Comparison of ENCODE assay signal across 13 cellular contexts in genomic region chrX:119694601-119695534, GRCh38. TPM values are rescaled to one million over a fixed set of nuclear protein-coding genes. Genes with fewer than 3 reads are reported as not detected.
DNase-seq lines count a peak whose midpoint lies in the region; ATAC-seq and TF ChIP-seq lines count a peak whose summit lies in the region.
"Had no signal": no experiment of that assay in that cellular context is flagged by ENCODE, and none has a peak within 500 bp of the region (broad histone marks: within the 10 kb centered on the region; RNA-seq: fewer than 3 reads in every experiment).

No MANE protein-coding gene starts in this region.

- 71 to 87% (median 78%) methylated on average over 35 to 39 of the region's 39 CpGs for WGBS in stomach, 5 donors

- no peaks in the 10 kb centered on the region for H3K9me2 ChIP-seq in GM23338 (ENCODE audit: insufficient read depth)

- no peak for TF ChIP-seq EP300 in stomach (IDR thresholded peaks at IDR 0.05)

- H3K4me1 Mint-ChIP-seq in CD8-positive, alpha-beta memory T cell = peaks cover 14 to 25% (median 24%) of the 10 kb centered on the region in 3 donors
- peaks cover 48% of the 10 kb centered on the region for H3K4me1 Mint-ChIP-seq in GM23338
- peaks cover 11% of the 10 kb centered on the region for H3K4me1 Mint-ChIP-seq in activated T-helper 2 cell treated with anti-CD3 and anti-CD28 coated beads, Interferon-gamma antibody, Interleukin-2, Interleukin-4, amounts not matched to agents 10 μg/mL and 5 μg/mL and 100 μg/mL, durations not matched to agents 14 hours and 24 hours and 36 hours (ENCODE audit: low read depth)
- peaks cover 9 to 26% (median 16%) of the 10 kb centered on the region in 4 donors for H3K4me1 Mint-ChIP-seq in naive thymus-derived CD8-positive, alpha-beta T cell
- peaks cover 8% of the 10 kb centered on the region for H3K4me1 Mint-ChIP-seq in activated CD8-positive, alpha-beta T cell treated with anti-CD3 and anti-CD28 coated beads for 36 hours (ENCODE audit: low read depth)

- peaks cover 0 to 21% (median 0%) of the 10 kb centered on the region in 3 donors for H3K36me3 Mint-ChIP-seq in CD8-positive, alpha-beta memory T cell
- H3K36me3 Mint-ChIP-seq in GM23338 (ENCODE audit: low read depth) = peaks cover 3% of the 10 kb centered on the region; the same call in 1 of the 3 replicates
- H3K36me3 Mint-ChIP-seq in activated T-helper 2 cell treated with anti-CD3 and anti-CD28 coated beads, Interferon-gamma antibody, Interleukin-2, Interleukin-4, amounts not matched to agents 10 μg/mL and 5 μg/mL and 100 μg/mL, durations not matched to agents 14 hours and 24 hours and 36 hours (ENCODE audit: low read depth) = peaks cover 22% of the 10 kb centered on the region
- peaks cover 0 to 6% (median 3%) of the 10 kb centered on the region in 3 donors for H3K36me3 Mint-ChIP-seq in naive thymus-derived CD8-positive, alpha-beta T cell
- peaks cover 22% of the 10 kb centered on the region for H3K36me3 Mint-ChIP-seq in activated CD8-positive, alpha-beta T cell treated with anti-CD3 and anti-CD28 coated beads for 36 hours (ENCODE audit: low read depth)

- CTCF ChIA-PET in CD8-positive, alpha-beta memory T cell (lab: Charles Lee) = interaction anchor here (0.6 to 0.9 kb wide), 2 partner anchors 22 to 34 kb away, joined by 3 read pairs; no protein-coding TSS in a partner anchor
- CTCF ChIA-PET in activated CD8-positive, alpha-beta T cell treated with anti-CD3 and anti-CD28 coated beads for 36 hours (lab: Charles Lee) = interaction anchor here (0.9 kb wide), 1 partner anchor 20 kb away, joined by 3 read pairs; no protein-coding TSS in a partner anchor

- DNase-seq in CD8-positive, alpha-beta memory T cell = no peak
- DNase-seq in GM23338 (ENCODE audit: low spot score) (peak; percentile 42), NCI-H187 treated with DMSO at 0.1 percent for 48 hours (lab: John Stamatoyannopoulos, UW) (no peak), dermis blood vessel endothelial cell (no peak), stomach (no peak)
- no peak for DNase-seq in activated T-helper 2 cell treated with anti-CD3 and anti-CD28 coated beads, Interferon-gamma antibody, Interleukin-2, Interleukin-4, amounts not matched to agents 10 μg/mL and 5 μg/mL and 100 μg/mL, durations not matched to agents 14 hours and 24 hours and 36 hours (ENCODE audit: low spot score)
- no peak for DNase-seq in naive thymus-derived CD8-positive, alpha-beta T cell
- DNase-seq in activated CD8-positive, alpha-beta T cell treated with anti-CD3 and anti-CD28 coated beads for 36 hours = no peak
- DNase-seq: activated T-cell treated with anti-CD3 and anti-CD28 coated beads, Interleukin-2, amount 50 U/mL, for 24 hours; cerebellar nuclear complex; IMR-90; NCI-H524 treated with DMSO at 0.1 percent for 48 hours; stimulated activated naive CD8-positive, alpha-beta T cell treated with anti-CD3 and anti-CD28 coated beads, Interleukin-15, Interleukin-2, amounts not matched to agents 100 U/mL and 50 U/mL, for 24 hours had no signal

- peaks cover 0 to 3% of the 10 kb centered on the region in 2 donors for H3K27me3 Mint-ChIP-seq in CD8-positive, alpha-beta memory T cell
- H3K27me3 Mint-ChIP-seq in GM23338 (ENCODE audit: insufficient read depth, low read depth, poor library complexity) = peaks cover 22% of the 10 kb centered on the region
- H3K27me3 Mint-ChIP-seq in activated T-helper 2 cell treated with anti-CD3 and anti-CD28 coated beads, Interferon-gamma antibody, Interleukin-2, Interleukin-4, amounts not matched to agents 10 μg/mL and 5 μg/mL and 100 μg/mL, durations not matched to agents 14 hours and 24 hours and 36 hours (ENCODE audit: low read depth) = no peaks in the 10 kb centered on the region
- H3K27me3 Mint-ChIP-seq in naive thymus-derived CD8-positive, alpha-beta T cell = no peaks in the 10 kb centered on the region
- H3K27me3 Mint-ChIP-seq in activated CD8-positive, alpha-beta T cell treated with anti-CD3 and anti-CD28 coated beads for 36 hours = no peaks in the 10 kb centered on the region
- H3K27me3 Mint-ChIP-seq: activated T-cell treated with anti-CD3 and anti-CD28 coated beads, Interleukin-2, amount 50 U/mL, for 24 hours had no signal

- POLR2A ChIA-PET in CD8-positive, alpha-beta memory T cell (lab: Charles Lee) = interaction anchor here (0.9 to 1.2 kb wide), 2 partner anchors 18 to 97 kb away, joined by 3 to 6 read pairs; partner anchors contain the start of gene RPL39
- POLR2A ChIA-PET in naive thymus-derived CD8-positive, alpha-beta T cell (lab: Charles Lee) = interaction anchor here (0.7 to 6.9 kb wide), 4 partner anchors 17 to 117 kb away, joined by 3 to 309 read pairs (median 4); no protein-coding TSS in a partner anchor
- POLR2A ChIA-PET in activated CD8-positive, alpha-beta T cell treated with anti-CD3 and anti-CD28 coated beads for 36 hours (lab: Charles Lee) = interaction anchor here (0.9 to 5.2 kb wide), 3 partner anchors 11 to 90 kb away, joined by 3 to 36 read pairs (median 5); no protein-coding TSS in a partner anchor

- H3K27ac ChIP-seq in CD8-positive, alpha-beta memory T cell (ENCODE audit: low read depth, low read length) = no peak overlapping the region
- H3K27ac ChIP-seq in GM23338 (ENCODE audit: low read depth) (no peak overlapping the region), stomach (no peak overlapping the region)

- H3K4me3 Mint-ChIP-seq in CD8-positive, alpha-beta memory T cell = peak overlapping the region in 5 of 7 donors; percentile 13 to 65 (median 23)
- peak overlapping the region; percentile 93 for H3K4me3 Mint-ChIP-seq in GM23338
- no peak overlapping the region for H3K4me3 Mint-ChIP-seq in activated T-helper 2 cell treated with anti-CD3 and anti-CD28 coated beads, Interferon-gamma antibody, Interleukin-2, Interleukin-4, amounts not matched to agents 10 μg/mL and 5 μg/mL and 100 μg/mL, durations not matched to agents 14 hours and 24 hours and 36 hours (ENCODE audit: low read depth)
- H3K4me3 Mint-ChIP-seq in naive thymus-derived CD8-positive, alpha-beta T cell = peak overlapping the region in 7 of 10 donors; percentile 3 to 97 (median 18)
- H3K4me3 Mint-ChIP-seq in activated CD8-positive, alpha-beta T cell treated with anti-CD3 and anti-CD28 coated beads for 36 hours = no peak overlapping the region

- H3K79me2 ChIP-seq in GM23338 (replicated peaks; ENCODE audit: insufficient read depth) = peaks cover 23% of the 10 kb centered on the region

- no peaks in the 10 kb centered on the region for H4K20me1 ChIP-seq in GM23338 (replicated peaks; ENCODE audit: insufficient read depth)

- H3K4me2 ChIP-seq in GM23338 = peak overlapping the region; percentile 85

- H3K27me3 ChIP-seq in CD8-positive, alpha-beta memory T cell (ENCODE audit: insufficient read depth, low read length, poor library complexity, severe bottlenecking) = no peaks in the 10 kb centered on the region
- H3K27me3 ChIP-seq in GM23338 (ENCODE audit: insufficient read depth) (peaks cover 29% of the 10 kb centered on the region), stomach (no peaks in the 10 kb centered on the region)

- peak overlapping the region in 4 of 8 donors; percentile 1 to 90 (median 52) for H3K27ac Mint-ChIP-seq in CD8-positive, alpha-beta memory T cell
- no peak overlapping the region for H3K27ac Mint-ChIP-seq in GM23338
- H3K27ac Mint-ChIP-seq in activated T-helper 2 cell treated with anti-CD3 and anti-CD28 coated beads, Interferon-gamma antibody, Interleukin-2, Interleukin-4, amounts not matched to agents 10 μg/mL and 5 μg/mL and 100 μg/mL, durations not matched to agents 14 hours and 24 hours and 36 hours = peak overlapping the region; percentile 38
- H3K27ac Mint-ChIP-seq in naive thymus-derived CD8-positive, alpha-beta T cell = peak overlapping the region in 9 of 10 donors; percentile 19 to 89 (median 57)
- H3K27ac Mint-ChIP-seq in activated CD8-positive, alpha-beta T cell treated with anti-CD3 and anti-CD28 coated beads for 36 hours = no peak overlapping the region

- ATAC-seq in GM23338 = peak; percentile 23
- no peak for ATAC-seq in naive thymus-derived CD8-positive, alpha-beta T cell
- no peak for ATAC-seq in activated CD8-positive, alpha-beta T cell treated with anti-CD3 and anti-CD28 coated beads for 36 hours
- ATAC-seq: stimulated activated naive CD8-positive, alpha-beta T cell treated with anti-CD3 and anti-CD28 coated beads, Interleukin-15, Interleukin-2, amounts not matched to agents 100 U/mL and 50 U/mL, for 24 hours had no signal

- peaks cover 4% of the 10 kb centered on the region for H3K4me1 ChIP-seq in CD8-positive, alpha-beta memory T cell (ENCODE audit: insufficient read depth, low read length)
- peaks cover 13% of the 10 kb centered on the region for H3K4me1 ChIP-seq in GM23338 (ENCODE audit: insufficient read depth)
- peaks cover 0 to 19% (median 12%) of the 10 kb centered on the region in 4 donors for H3K4me1 ChIP-seq in stomach

- H3K4me3 ChIP-seq in CD8-positive, alpha-beta memory T cell (ENCODE audit: low read length) = no peak overlapping the region
- H3K4me3 ChIP-seq in GM23338 (peak overlapping the region; percentile 72), stomach (no peak overlapping the region)

- intact Hi-C loops in activated T-helper 2 cell treated with anti-CD3 and anti-CD28 coated beads, Interferon-gamma antibody, Interleukin-2, Interleukin-4, amounts not matched to agents 10 μg/mL and 5 μg/mL and 100 μg/mL, durations not matched to agents 14 hours and 24 hours and 36 hours (cut with micrococcal nuclease) = loop anchor here (5.0 to 10.0 kb wide), 4 partner anchors 97 to 458 kb away; partner anchors contain the start of genes PGRMC1, RPL39 and SLC25A5
- intact Hi-C loops in activated CD8-positive, alpha-beta T cell treated with anti-CD3 and anti-CD28 coated beads for 36 hours (cut with micrococcal nuclease) = loop anchor here (10.0 kb wide), 1 partner anchor 60 kb away; the partner anchor contains the start of gene SOWAHD
- intact Hi-C loops in stomach (cut with DNase I; ENCODE audit: low total_unique reads) = no loop called here

- TF ChIP-seq CTCF in GM23338 (conservative IDR thresholded peaks at IDR 0.05; ENCODE audit: low read depth in 2 of 2) = peak; percentile 8 to 26; a peak in 1 of 4 replicates
- no peak for TF ChIP-seq CTCF in activated CD8-positive, alpha-beta T cell treated with anti-CD3 and anti-CD28 coated beads for 36 hours (IDR thresholded peaks at IDR 0.05)
- TF ChIP-seq CTCF in stomach (IDR thresholded peaks at IDR 0.05) = no peak

- no peaks in the 10 kb centered on the region for H3K9me3 Mint-ChIP-seq in CD8-positive, alpha-beta memory T cell
- no peaks in the 10 kb centered on the region; the same call in 2 of the 3 replicates for H3K9me3 Mint-ChIP-seq in GM23338
- no peaks in the 10 kb centered on the region for H3K9me3 Mint-ChIP-seq in activated T-helper 2 cell treated with anti-CD3 and anti-CD28 coated beads, Interferon-gamma antibody, Interleukin-2, Interleukin-4, amounts not matched to agents 10 μg/mL and 5 μg/mL and 100 μg/mL, durations not matched to agents 14 hours and 24 hours and 36 hours
- H3K9me3 Mint-ChIP-seq in naive thymus-derived CD8-positive, alpha-beta T cell = no peaks in the 10 kb centered on the region
- no peaks in the 10 kb centered on the region for H3K9me3 Mint-ChIP-seq in activated CD8-positive, alpha-beta T cell treated with anti-CD3 and anti-CD28 coated beads for 36 hours
- H3K9me3 Mint-ChIP-seq: activated T-cell treated with anti-CD3 and anti-CD28 coated beads, Interleukin-2, amount 50 U/mL, for 24 hours had no signal

- H2AFZ ChIP-seq in GM23338 = peak overlapping the region; percentile 72

- no peaks in the 10 kb centered on the region for H3K9me3 ChIP-seq in CD8-positive, alpha-beta memory T cell (ENCODE audit: low read length)
- no peaks in the 10 kb centered on the region for H3K9me3 ChIP-seq in stomach

- TF ChIP-seq POLR2A in stomach (IDR thresholded peaks at IDR 0.05) = no peak

- no peaks in the 10 kb centered on the region for H3K36me3 ChIP-seq in CD8-positive, alpha-beta memory T cell (ENCODE audit: insufficient read depth, low read length)
- H3K36me3 ChIP-seq in GM23338 (ENCODE audit: insufficient read depth) (no peaks in the 10 kb centered on the region), stomach (no peaks in the 10 kb centered on the region)

- H3F3A ChIP-seq in GM23338 (replicated peaks; ENCODE audit: low read depth) = no peaks in the 10 kb centered on the region

RNA-seq across cellular contexts. Expression of gene SEPTIN6, which starts 1.9 kb away (rescaled TPM):
- total RNA-seq in CD8-positive, alpha-beta memory T cell = 100 to 1,000 TPM; 122 to 125 TPM
- polyA plus RNA-seq in CD8-positive, alpha-beta memory T cell = 229 TPM
- total RNA-seq in GM23338 (2014; rRNA removed; shearing (Covaris generic)) = 43.3 and 43.6 TPM in 2 replicates
- polyA plus RNA-seq in GM23338 (2016; fragmentation: Nextera tagmentation; extraction: Ambion mirVana) (36.9 and 37.0 TPM in 2 replicates), stomach (1 to 10 TPM; 7.6 to 9.3 (median 8.2) TPM)
- total RNA-seq in activated T-helper 2 cell treated with anti-CD3 and anti-CD28 coated beads, Interferon-gamma antibody, Interleukin-2, Interleukin-4, amounts not matched to agents 10 μg/mL and 5 μg/mL and 100 μg/mL, durations not matched to agents 14 hours and 24 hours and 36 hours = 175 and 179 TPM in 2 replicates
- total RNA-seq in naive thymus-derived CD8-positive, alpha-beta T cell = 100 to 1,000 TPM; 234 to 235 TPM
- polyA plus RNA-seq in naive thymus-derived CD8-positive, alpha-beta T cell = 100 to 1,000 TPM; 161 to 269 (median 226) TPM
- total RNA-seq in dermis blood vessel endothelial cell (22.8 and 40.9 TPM in 2 replicates), stomach (10 to 100 TPM; 14.3 to 35.3 (median 23.3) TPM)
- 100 to 1,000 TPM; 205 to 209 TPM for total RNA-seq in activated CD8-positive, alpha-beta T cell treated with anti-CD3 and anti-CD28 coated beads for 36 hours

Comparison
In these comparisons a context has a peak if more than half of its experiments do, and no peak if none do; other contexts are left out.
1. H3K27ac Mint-ChIP-seq: peak in activated T-helper 2 cell treated with anti-CD3 and anti-CD28 coated beads, Interferon-gamma antibody, Interleukin-2, Interleukin-4, amounts not matched to agents 10 μg/mL and 5 μg/mL and 100 μg/mL, durations not matched to agents 14 hours and 24 hours and 36 hours (single experiment) and naive thymus-derived CD8-positive, alpha-beta T cell (9 of 10); none in GM23338 (single experiment) and activated CD8-positive, alpha-beta T cell treated with anti-CD3 and anti-CD28 coated beads for 36 hours (single experiment).
2. H3K4me3 Mint-ChIP-seq: peak in CD8-positive, alpha-beta memory T cell (5 of 7), GM23338 (single experiment) and naive thymus-derived CD8-positive, alpha-beta T cell (7 of 10); none in activated T-helper 2 cell treated with anti-CD3 and anti-CD28 coated beads, Interferon-gamma antibody, Interleukin-2, Interleukin-4, amounts not matched to agents 10 μg/mL and 5 μg/mL and 100 μg/mL, durations not matched to agents 14 hours and 24 hours and 36 hours (single experiment) and activated CD8-positive, alpha-beta T cell treated with anti-CD3 and anti-CD28 coated beads for 36 hours (single experiment).
3. CTCF ChIP-seq: peak in GM23338 (2 of 2); none in activated CD8-positive, alpha-beta T cell treated with anti-CD3 and anti-CD28 coated beads for 36 hours (single experiment) and stomach (0 of 7).